Comparison of ENCODE assay signal across 11 cellular contexts in the genomic region with DNA sequence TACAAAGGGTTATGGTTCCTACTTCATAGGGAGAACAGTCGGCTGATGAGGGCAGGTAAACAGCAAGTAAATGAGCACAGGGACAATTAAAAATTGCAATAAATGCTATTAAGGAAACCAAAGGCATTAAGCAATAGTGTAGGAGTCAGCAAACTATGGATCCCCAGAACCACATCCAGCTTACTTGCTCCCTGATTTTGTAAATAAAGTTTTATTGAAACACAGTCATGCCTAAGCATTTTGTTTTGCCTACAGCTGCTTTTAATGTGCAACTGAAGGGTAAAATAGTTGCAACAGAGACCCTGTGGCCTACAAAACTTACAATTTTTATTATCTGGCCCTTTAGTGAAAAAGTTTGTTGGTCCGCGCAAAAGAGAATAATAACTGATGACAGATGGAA.
"Had no signal": no experiment of that assay in that cellular context is flagged by ENCODE, and none has a peak within 500 bp of the region (broad histone marks: within the 10 kb centered on the region; RNA-seq: fewer than 3 reads in every experiment).

No MANE protein-coding gene starts in this region.

- H3K4me2 ChIP-seq: GM23338 had no signal

- H3K27ac Mint-ChIP-seq: GM23338, H9, HFFc6 had no signal

- ATAC-seq: GM23338, HCT116 had no signal

- H3K4me3 Mint-ChIP-seq: GM23338, H9, HFFc6 had no signal

- H2AFZ ChIP-seq: GM23248, GM23338 had no signal

- FAIRE-seq: H1, H54 had no signal

- H3K9ac ChIP-seq: GM23248 had no signal

- H3K36me3 ChIP-seq: HAP-1 had no signal

- DNase-seq: GM23248, GOT3, H7, H9, HCEC 1CT, HFFc6 had no signal

- H3K4me1 Mint-ChIP-seq: GM23338, H9 had no signal

- H3K4me3 ChIP-seq: GM23248, GM23338, HAP-1 had no signal

- H3K9me3 ChIP-seq: HAP-1 had no signal

- H3K27ac ChIP-seq: GM23248 had no signal

- H3K4me1 ChIP-seq: HAP-1 had no signal

- H3K9me3 Mint-ChIP-seq: GM23338, H9, HFFc6 had no signal
